Comparison of ENCODE assay signal across 29 cellular contexts in genomic region chr18:11203998-11204397, GRCh38. TPM values are rescaled to one million over a fixed set of nuclear protein-coding genes. Genes with fewer than 3 reads are reported as not detected.
"Had no signal": no experiment of that assay in that cellular context is flagged by ENCODE, and none has a peak within 500 bp of the region (broad histone marks: within the 10 kb centered on the region; RNA-seq: fewer than 3 reads in every experiment).

No MANE protein-coding gene starts in this region.

- DNase-seq: hypothalamus; immature natural killer cell; kidney; left colon; left lung; lower lobe of right lung; mammary epithelial cell; mesenchymal stem cell; naive thymus-derived CD8-positive, alpha-beta T cell; nucleus accumbens; pancreas; retina; sigmoid colon; small intestine; spleen; stimulated activated CD4-positive, alpha-beta T cell treated with anti-CD3 and anti-CD28 coated beads, Interleukin-4, amount 100 ng/mL, for 24 hours; stimulated activated naive CD4-positive, alpha-beta T cell; tibial artery; trophoblast cell; upper lobe of right lung had no signal

- H3K27ac Mint-ChIP-seq: immature natural killer cell; naive thymus-derived CD8-positive, alpha-beta T cell; nephron; stimulated activated effector memory CD8-positive, alpha-beta T cell treated with anti-CD3 and anti-CD28 coated beads, Interleukin-12 subunit alpha, Interleukin-12 subunit beta, amount 100 ng/mL, for 72 hours; stimulated activated naive CD8-positive, alpha-beta T cell treated with anti-CD3 and anti-CD28 coated beads, Interleukin-15, Interleukin-2, amounts not matched to agents 100 ng/mL and 50 ng/mL, for 24 hours had no signal

- ATAC-seq: left colon; left lung; lower lobe of right lung; naive thymus-derived CD8-positive, alpha-beta T cell; pancreas; right cardiac atrium; stimulated activated effector memory CD8-positive, alpha-beta T cell treated with anti-CD3 and anti-CD28 coated beads, Interleukin-12 subunit alpha, Interleukin-12 subunit beta, amount 100 ng/mL, for 72 hours; upper lobe of right lung had no signal

- H3K4me1 ChIP-seq: left lung, lower lobe of right lung, pancreas, prostate gland, sigmoid colon, spleen, suprapubic skin, tibial artery, upper lobe of right lung had no signal

- H3K36me3 ChIP-seq: left lung, lower lobe of right lung, pancreas, prostate gland, sigmoid colon, spleen, suprapubic skin, thoracic aorta, upper lobe of right lung had no signal

- H3K4me3 ChIP-seq: left lung, lower lobe of right lung, pancreas, prostate gland, sigmoid colon, spleen, suprapubic skin, thoracic aorta, tibial artery, upper lobe of right lung had no signal

- H3K4me3 Mint-ChIP-seq: immature natural killer cell; naive thymus-derived CD8-positive, alpha-beta T cell; nephron; neural crest cell; stimulated activated effector memory CD8-positive, alpha-beta T cell treated with anti-CD3 and anti-CD28 coated beads, Interleukin-12 subunit alpha, Interleukin-12 subunit beta, amount 100 ng/mL, for 72 hours; stimulated activated naive CD8-positive, alpha-beta T cell treated with anti-CD3 and anti-CD28 coated beads, Interleukin-15, Interleukin-2, amounts not matched to agents 100 ng/mL and 50 ng/mL, for 24 hours had no signal

- H3K9me3 Mint-ChIP-seq: naive thymus-derived CD8-positive, alpha-beta T cell; nephron; stimulated activated effector memory CD8-positive, alpha-beta T cell treated with anti-CD3 and anti-CD28 coated beads, Interleukin-12 subunit alpha, Interleukin-12 subunit beta, amount 100 ng/mL, for 72 hours; stimulated activated naive CD8-positive, alpha-beta T cell treated with anti-CD3 and anti-CD28 coated beads, Interleukin-15, Interleukin-2, amounts not matched to agents 100 ng/mL and 50 ng/mL, for 24 hours had no signal

- H3K9me3 ChIP-seq: left lung, lower lobe of right lung, pancreas, prostate gland, sigmoid colon, spleen, suprapubic skin, thoracic aorta, tibial artery, upper lobe of right lung had no signal

- H3K27me3 Mint-ChIP-seq: stimulated activated naive CD8-positive, alpha-beta T cell treated with anti-CD3 and anti-CD28 coated beads, Interleukin-15, Interleukin-2, amounts not matched to agents 100 ng/mL and 50 ng/mL, for 24 hours had no signal

- H3K27ac ChIP-seq: left lung, lower lobe of right lung, pancreas, prostate gland, sigmoid colon, spleen, suprapubic skin, thoracic aorta, tibial artery, upper lobe of right lung had no signal

- H3K27me3 ChIP-seq: left lung, pancreas, sigmoid colon, spleen, suprapubic skin, tibial artery, upper lobe of right lung had no signal

- H3K36me3 Mint-ChIP-seq: immature natural killer cell; naive thymus-derived CD8-positive, alpha-beta T cell; stimulated activated effector memory CD8-positive, alpha-beta T cell treated with anti-CD3 and anti-CD28 coated beads, Interleukin-12 subunit alpha, Interleukin-12 subunit beta, amount 100 ng/mL, for 72 hours had no signal

- FAIRE-seq: islet of Langerhans, kidney, pancreas, small intestine had no signal

- H3K4me1 Mint-ChIP-seq: immature natural killer cell; naive thymus-derived CD8-positive, alpha-beta T cell; nephron; stimulated activated effector memory CD8-positive, alpha-beta T cell treated with anti-CD3 and anti-CD28 coated beads, Interleukin-12 subunit alpha, Interleukin-12 subunit beta, amount 100 ng/mL, for 72 hours had no signal

RNA-seq across cellular contexts. Expression of gene PIEZO2, which starts 54.6 kb away (rescaled TPM):
- total RNA-seq: naive thymus-derived CD8-positive, alpha-beta T cell had no signal
- polyA plus RNA-seq: immature natural killer cell; mammary epithelial cell; naive thymus-derived CD8-positive, alpha-beta T cell had no signal
